In genomic region chr1:183942933-183943693, GRCh38 we compare ENCODE assay signal across 10 cellular contexts.
DNase-seq lines count a peak whose midpoint lies in the region; ATAC-seq and TF ChIP-seq lines count a peak whose summit lies in the region.
"Had no signal": no experiment of that assay in that cellular context is flagged by ENCODE, and none has a peak within 500 bp of the region (broad histone marks: within the 10 kb centered on the region; RNA-seq: fewer than 3 reads in every experiment).

No MANE protein-coding gene starts in this region.

- no peak overlapping the region for H3K27ac ChIP-seq in OCI-LY3 (ENCODE audit: low read length)
- no peak overlapping the region for H3K27ac ChIP-seq in suprapubic skin
- H3K27ac ChIP-seq: neutrophil had no signal

- peak overlapping the region; percentile 55 for H3K27ac Mint-ChIP-seq in stimulated activated memory B cell treated with anti-CD40 and anti-IgM and Interleukin-4, amounts not matched to agents 10 μg/mL and 1 μg/mL and 100 μg/mL, for 72 hours
- H3K27ac Mint-ChIP-seq: T-helper 1 cell treated with Interleukin-12 subunit alpha and Interleukin-12 subunit beta and Interleukin-4 antibody, amounts not matched to agents 30 μg/mL and 1 μg/mL, for 36 hours had no signal

- H4K20me1 ChIP-seq in OCI-LY3 (ENCODE audit: insufficient read depth, low read length): no peaks in the 10 kb centered on the region

- H2AFZ ChIP-seq in OCI-LY3 (ENCODE audit: low read depth, low read length): no peak overlapping the region

- peaks cover 45% of the 10 kb centered on the region for H3K27me3 Mint-ChIP-seq in stimulated activated memory B cell treated with anti-CD40 and anti-IgM and Interleukin-4, amounts not matched to agents 10 μg/mL and 1 μg/mL and 100 μg/mL, for 72 hours

- WGBS in suprapubic skin: 80% methylated on average over 5 of the region's 5 CpGs

- H3K4me3 ChIP-seq in OCI-LY3 (ENCODE audit: low read length): no peak overlapping the region
- no peak overlapping the region for H3K4me3 ChIP-seq in epithelial cell of esophagus (ENCODE audit: low read length)
- no peak overlapping the region for H3K4me3 ChIP-seq in suprapubic skin

- H3K36me3 ChIP-seq in OCI-LY3 (replicated peaks; ENCODE audit: low read depth, low read length) (no peaks in the 10 kb centered on the region), suprapubic skin (no peaks in the 10 kb centered on the region)
- H3K36me3 ChIP-seq: neutrophil had no signal

- TF ChIP-seq POLR2A in suprapubic skin (IDR thresholded peaks at IDR 0.05): no peak

- H3K4me2 ChIP-seq in OCI-LY3 (ENCODE audit: low read length): peak overlapping the region; percentile 8; the same call in 1 of the 2 replicates

- ATAC-seq in GM18498 (IDR thresholded peaks at IDR 0.05; ENCODE audit: unreplicated experiment) (peak; percentile 92), HG03135 (IDR thresholded peaks at IDR 0.05; ENCODE audit: unreplicated experiment) (peak; percentile 95)
- peak; percentile 68 for ATAC-seq in stimulated activated memory B cell treated with anti-CD40 and anti-IgM and Interleukin-4, amounts not matched to agents 10 μg/mL and 1 μg/mL and 100 μg/mL, for 72 hours

- H3K79me2 ChIP-seq in OCI-LY3 (ENCODE audit: low read length): no peaks in the 10 kb centered on the region

- H3K4me1 ChIP-seq in OCI-LY3 (ENCODE audit: low read length): peaks cover 7% of the 10 kb centered on the region
- H3K4me1 ChIP-seq in suprapubic skin: no peaks in the 10 kb centered on the region

- no peaks in the 10 kb centered on the region for H3K9me3 ChIP-seq in OCI-LY3 (ENCODE audit: insufficient read depth, low read length)
- H3K9me3 ChIP-seq in suprapubic skin: no peaks in the 10 kb centered on the region
- H3K9me3 ChIP-seq: neutrophil had no signal

- no peaks in the 10 kb centered on the region for H3K36me3 Mint-ChIP-seq in stimulated activated memory B cell treated with anti-CD40 and anti-IgM and Interleukin-4, amounts not matched to agents 10 μg/mL and 1 μg/mL and 100 μg/mL, for 72 hours

- H3K9ac ChIP-seq in OCI-LY3 (ENCODE audit: low read length): no peak overlapping the region

- TF ChIP-seq CTCF in OCI-LY3 (IDR thresholded peaks at IDR 0.05; ENCODE audit: low read depth, low read length) (no peak), epithelial cell of esophagus (IDR thresholded peaks at IDR 0.05; ENCODE audit: insufficient read depth, low read depth, low read length, missing control alignments) (no peak), suprapubic skin (IDR thresholded peaks at IDR 0.05) (no peak)

- no peak for TF ChIP-seq EP300 in suprapubic skin (IDR thresholded peaks at IDR 0.05)

- H3K9me3 Mint-ChIP-seq in stimulated activated memory B cell treated with anti-CD40 and anti-IgM and Interleukin-4, amounts not matched to agents 10 μg/mL and 1 μg/mL and 100 μg/mL, for 72 hours: no peaks in the 10 kb centered on the region
- H3K9me3 Mint-ChIP-seq: T-helper 1 cell treated with Interleukin-12 subunit alpha and Interleukin-12 subunit beta and Interleukin-4 antibody, amounts not matched to agents 30 μg/mL and 1 μg/mL, for 36 hours had no signal

- peaks cover 4% of the 10 kb centered on the region; the same call in 1 of the 2 replicates for H3K27me3 ChIP-seq in OCI-LY3 (ENCODE audit: low read depth, low read length)
- H3K27me3 ChIP-seq in suprapubic skin: no peaks in the 10 kb centered on the region
- H3K27me3 ChIP-seq: neutrophil had no signal

- DNase-seq in epithelial cell of esophagus (ENCODE audit: low read depth): peak; percentile 82
- DNase-seq in stimulated activated CD4-positive, alpha-beta T cell treated with anti-CD3 and anti-CD28 coated beads, Interleukin-2, amount 100 ng/mL, for 48 hours: no peak
- no peak for DNase-seq in suprapubic skin (ENCODE audit: low spot score in 2 of 2)
- DNase-seq in Ammon's horn (ENCODE audit: low spot score): no peak

- H3K4me1 Mint-ChIP-seq in stimulated activated memory B cell treated with anti-CD40 and anti-IgM and Interleukin-4, amounts not matched to agents 10 μg/mL and 1 μg/mL and 100 μg/mL, for 72 hours: peaks cover 11% of the 10 kb centered on the region

- peak overlapping the region; percentile 1 for H3K4me3 Mint-ChIP-seq in stimulated activated memory B cell treated with anti-CD40 and anti-IgM and Interleukin-4, amounts not matched to agents 10 μg/mL and 1 μg/mL and 100 μg/mL, for 72 hours
- H3K4me3 Mint-ChIP-seq: T-helper 1 cell treated with Interleukin-12 subunit alpha and Interleukin-12 subunit beta and Interleukin-4 antibody, amounts not matched to agents 30 μg/mL and 1 μg/mL, for 36 hours had no signal
